Comparison of ENCODE assay signal across 15 cellular contexts in the genomic region with DNA sequence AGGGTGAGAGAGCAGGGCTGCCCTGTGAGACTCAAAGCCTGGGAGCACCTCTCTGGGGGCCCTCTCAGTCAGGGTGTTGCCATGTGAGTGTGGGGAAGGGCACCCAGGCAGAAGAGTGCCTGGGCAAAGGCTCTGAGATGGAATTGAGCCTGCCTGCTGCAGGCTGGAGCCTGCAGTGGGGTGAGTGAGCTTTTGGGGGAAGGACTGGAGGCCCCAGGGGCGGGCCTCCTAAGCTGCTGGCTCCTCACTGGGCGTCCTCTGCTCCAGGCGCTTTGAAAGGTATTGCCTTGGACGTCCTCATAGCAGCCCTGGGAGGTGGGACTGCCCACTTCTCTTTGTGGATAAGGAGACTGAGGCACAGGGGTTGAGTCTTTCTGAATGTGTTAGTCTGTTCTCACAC.
DNase-seq lines count a peak whose midpoint lies in the region; ATAC-seq and TF ChIP-seq lines count a peak whose summit lies in the region.
"Had no signal": no experiment of that assay in that cellular context is flagged by ENCODE, and none has a peak within 500 bp of the region (broad histone marks: within the 10 kb centered on the region; RNA-seq: fewer than 3 reads in every experiment).

No MANE protein-coding gene starts in this region.

- no peaks in the 10 kb centered on the region for H3K27me3 ChIP-seq in foreskin keratinocyte
- H3K27me3 ChIP-seq: breast epithelium, tibial nerve had no signal

- CTCF ChIA-PET in activated CD4-positive, alpha-beta memory T cell treated with anti-CD3 and anti-CD28 coated beads, Interleukin-2, amount 10 ng/mL, durations not matched to agents 7 days and 5 days (lab: Charles Lee), result no interaction called here

- no peak overlapping the region for H3K4me3 Mint-ChIP-seq in activated CD4-positive, alpha-beta T cell treated with anti-CD3 and anti-CD28 coated beads, Interleukin-2, amount 10 ng/mL, durations not matched to agents 24 days and 14 days
- H3K4me3 Mint-ChIP-seq in activated CD4-positive, alpha-beta memory T cell treated with anti-CD3 and anti-CD28 coated beads, Interleukin-2, amount 10 ng/mL, durations not matched to agents 7 days and 5 days, result no peak overlapping the region
- no peak overlapping the region for H3K4me3 Mint-ChIP-seq in stimulated activated memory B cell treated with anti-CD40 and anti-IgM and Interleukin-4, amounts not matched to agents 10 μg/mL and 1 μg/mL and 100 μg/mL, for 72 hours

- H3K36me3 Mint-ChIP-seq in activated CD4-positive, alpha-beta T cell treated with anti-CD3 and anti-CD28 coated beads, Interleukin-2, amount 10 ng/mL, durations not matched to agents 24 days and 14 days (ENCODE audit: low read depth), result peaks cover 73% of the 10 kb centered on the region
- peaks cover 82% of the 10 kb centered on the region for H3K36me3 Mint-ChIP-seq in activated CD4-positive, alpha-beta memory T cell treated with anti-CD3 and anti-CD28 coated beads, Interleukin-2, amount 10 ng/mL, durations not matched to agents 7 days and 5 days (ENCODE audit: low read depth)
- peaks cover 32% of the 10 kb centered on the region for H3K36me3 Mint-ChIP-seq in stimulated activated memory B cell treated with anti-CD40 and anti-IgM and Interleukin-4, amounts not matched to agents 10 μg/mL and 1 μg/mL and 100 μg/mL, for 72 hours

- ATAC-seq in foreskin keratinocyte (peak; percentile 77), HG02870 (IDR thresholded peaks at IDR 0.05; ENCODE audit: unreplicated experiment) (no peak), HG03460 (IDR thresholded peaks at IDR 0.05; ENCODE audit: unreplicated experiment) (no peak)
- ATAC-seq in stimulated activated memory B cell treated with anti-CD40 and anti-IgM and Interleukin-4, amounts not matched to agents 10 μg/mL and 1 μg/mL and 100 μg/mL, for 72 hours, result no peak

- DNase-seq in activated CD4-positive, alpha-beta T cell treated with anti-CD3 and anti-CD28 coated beads, Interleukin-2, amount 10 ng/mL, durations not matched to agents 24 days and 14 days, result no peak
- no peak for DNase-seq in activated CD4-positive, alpha-beta T cell treated with anti-CD3 and anti-CD28 coated beads for 4 hours
- no peak for DNase-seq in activated CD4-positive, alpha-beta memory T cell treated with anti-CD3 and anti-CD28 coated beads, Interleukin-2, amount 10 ng/mL, durations not matched to agents 7 days and 5 days
- DNase-seq in foreskin keratinocyte, result peak in 1 of 2 donors; percentile 54
- DNase-seq in DMS79 treated with DMSO at 0.1 percent for 48 hours (lab: John Stamatoyannopoulos, UW), result no peak
- DNase-seq: activated CD4-positive, alpha-beta T cell treated with anti-CD3 and anti-CD28 coated beads, Interleukin-2, amount 50 U/mL, for 4 hours; activated gamma-delta T cell treated with Interleukin-2 at 50 U/mL for 16 hours; kidney glomerular epithelial cell; NCI-H2107; T-helper 9 cell had no signal

- H3K27ac ChIP-seq in foreskin keratinocyte, result peak overlapping the region; percentile 67

- POLR2A ChIA-PET in activated CD4-positive, alpha-beta memory T cell treated with anti-CD3 and anti-CD28 coated beads, Interleukin-2, amount 10 ng/mL, durations not matched to agents 7 days and 5 days (lab: Charles Lee), result interaction anchor here (1.5 kb wide), 1 partner anchor 23 kb away, joined by 3 read pairs; no protein-coding TSS in a partner anchor

- peaks cover 11% of the 10 kb centered on the region for H3K9me3 Mint-ChIP-seq in activated CD4-positive, alpha-beta T cell treated with anti-CD3 and anti-CD28 coated beads, Interleukin-2, amount 10 ng/mL, durations not matched to agents 24 days and 14 days
- H3K9me3 Mint-ChIP-seq in activated CD4-positive, alpha-beta memory T cell treated with anti-CD3 and anti-CD28 coated beads, Interleukin-2, amount 10 ng/mL, durations not matched to agents 7 days and 5 days, result peaks cover 9% of the 10 kb centered on the region
- peaks cover 6% of the 10 kb centered on the region for H3K9me3 Mint-ChIP-seq in stimulated activated memory B cell treated with anti-CD40 and anti-IgM and Interleukin-4, amounts not matched to agents 10 μg/mL and 1 μg/mL and 100 μg/mL, for 72 hours

- H3K27ac Mint-ChIP-seq in activated CD4-positive, alpha-beta T cell treated with anti-CD3 and anti-CD28 coated beads, Interleukin-2, amount 10 ng/mL, durations not matched to agents 24 days and 14 days, result peak overlapping the region; percentile 24
- H3K27ac Mint-ChIP-seq in activated CD4-positive, alpha-beta memory T cell treated with anti-CD3 and anti-CD28 coated beads, Interleukin-2, amount 10 ng/mL, durations not matched to agents 7 days and 5 days, result peak overlapping the region; percentile 57
- peak overlapping the region; percentile 61 for H3K27ac Mint-ChIP-seq in stimulated activated memory B cell treated with anti-CD40 and anti-IgM and Interleukin-4, amounts not matched to agents 10 μg/mL and 1 μg/mL and 100 μg/mL, for 72 hours

- H3K4me1 Mint-ChIP-seq in activated CD4-positive, alpha-beta T cell treated with anti-CD3 and anti-CD28 coated beads, Interleukin-2, amount 10 ng/mL, durations not matched to agents 24 days and 14 days, result peaks cover 63% of the 10 kb centered on the region
- peaks cover 63% of the 10 kb centered on the region for H3K4me1 Mint-ChIP-seq in activated CD4-positive, alpha-beta memory T cell treated with anti-CD3 and anti-CD28 coated beads, Interleukin-2, amount 10 ng/mL, durations not matched to agents 7 days and 5 days
- H3K4me1 Mint-ChIP-seq in stimulated activated memory B cell treated with anti-CD40 and anti-IgM and Interleukin-4, amounts not matched to agents 10 μg/mL and 1 μg/mL and 100 μg/mL, for 72 hours, result peaks cover 61% of the 10 kb centered on the region

- no peak for TF ChIP-seq CTCF in foreskin keratinocyte (conservative IDR thresholded peaks at IDR 0.05)

- intact Hi-C loops in activated CD4-positive, alpha-beta T cell treated with anti-CD3 and anti-CD28 coated beads, Interleukin-2, amount 10 ng/mL, durations not matched to agents 24 days and 14 days (cut with micrococcal nuclease), result no loop called here

- H3K27me3 Mint-ChIP-seq in activated CD4-positive, alpha-beta T cell treated with anti-CD3 and anti-CD28 coated beads, Interleukin-2, amount 10 ng/mL, durations not matched to agents 24 days and 14 days, result no peaks in the 10 kb centered on the region
- H3K27me3 Mint-ChIP-seq in activated CD4-positive, alpha-beta memory T cell treated with anti-CD3 and anti-CD28 coated beads, Interleukin-2, amount 10 ng/mL, durations not matched to agents 7 days and 5 days, result no peaks in the 10 kb centered on the region
- H3K27me3 Mint-ChIP-seq in stimulated activated memory B cell treated with anti-CD40 and anti-IgM and Interleukin-4, amounts not matched to agents 10 μg/mL and 1 μg/mL and 100 μg/mL, for 72 hours, result no peaks in the 10 kb centered on the region

- H3K4me1 ChIP-seq in foreskin keratinocyte, result peaks cover 5% of the 10 kb centered on the region
